ENCODE assay signal across 10 cellular contexts in genomic region chr11:124759268-124760204, GRCh38. TPM values are rescaled to one million over a fixed set of nuclear protein-coding genes. Genes with fewer than 3 reads are reported as not detected.
DNase-seq lines count a peak whose midpoint lies in the region; ATAC-seq, FAIRE-seq and TF ChIP-seq lines count a peak whose summit lies in the region.
"Had no signal": no experiment of that assay in that cellular context is flagged by ENCODE, and none has a peak within 500 bp of the region (broad histone marks: within the 10 kb centered on the region; RNA-seq: fewer than 3 reads in every experiment).

No MANE protein-coding gene starts in this region.

- TSS peak; percentile 73 for BruUV-seq in HepG2 (replicated peaks; lab: Mats Ljungman, UMichigan)

- CTCF ChIA-PET in activated naive CD4-positive, alpha-beta T cell treated with anti-CD3 and anti-CD28 coated beads for 36 hours (lab: Charles Lee), result interaction anchor here (1.0 to 2.2 kb wide), 9 partner anchors 9 to 116 kb away, joined by 3 to 14 read pairs (median 7); no protein-coding TSS in a partner anchor
- CTCF ChIA-PET in HepG2 (lab: Yijun Ruan, JAX; ENCODE audit: low intra/inter-chr PET ratio, low total read pairs), result interaction anchor here (1.2 kb wide), 1 partner anchor 19 kb away, joined by 3 read pairs; the partner anchor contains the start of gene NRGN

- H3K27me3 ChIP-seq in colonic mucosa, result peaks cover 19% of the 10 kb centered on the region
- peaks cover 0 to 24% of the 10 kb centered on the region in 2 experiments; a peak in 4 of 5 replicates for H3K27me3 ChIP-seq in HepG2 (ENCODE audit: control insufficient read depth in 1 of 2, insufficient read depth in 2 of 2, low read length in 2 of 2)
- peaks cover 22% of the 10 kb centered on the region for H3K27me3 ChIP-seq in upper lobe of right lung

- no peak for DNase-seq in activated naive CD4-positive, alpha-beta T cell treated with anti-CD3 and anti-CD28 coated beads for 36 hours
- no peak for DNase-seq in activated naive CD4-positive, alpha-beta T cell treated with anti-CD3 and anti-CD28 coated beads, Interleukin-2, amount 50 U/mL, for 72 hours (ENCODE audit: low spot score in 2 of 2)
- no peak for DNase-seq in colonic mucosa
- no peak for DNase-seq in HepG2 (ENCODE audit: low spot score)
- DNase-seq in upper lobe of right lung, result peak; percentile 75
- no peak for DNase-seq in dedifferentiated amniotic fluid mesenchymal stem cell (ENCODE audit: extremely low spot score)
- no peak for DNase-seq in omental fat pad (ENCODE audit: low spot score)

- H3K27me3 Mint-ChIP-seq in activated naive CD4-positive, alpha-beta T cell treated with anti-CD3 and anti-CD28 coated beads for 36 hours (ENCODE audit: low read depth), result peaks cover 45% of the 10 kb centered on the region

- no peak for ATAC-seq in activated naive CD4-positive, alpha-beta T cell treated with anti-CD3 and anti-CD28 coated beads, Interleukin-2, amount 50 U/mL, for 72 hours
- peak; percentile 6 for ATAC-seq in HepG2
- peak; percentile 21 for ATAC-seq in upper lobe of right lung
- ATAC-seq in omental fat pad (ENCODE audit: low FRiP score), result no peak
- no peak for ATAC-seq in HG02938 (IDR thresholded peaks at IDR 0.05; ENCODE audit: unreplicated experiment)

- TF ChIP-seq POLR2A in HepG2 (IDR thresholded peaks at IDR 0.05; ENCODE audit: insufficient read depth in 1 of 2, low read depth in 2 of 2, low read length in 2 of 2), result no peak

- POLR2A ChIA-PET in HepG2 (lab: Yijun Ruan, JAX), result interaction anchor here (0.9 to 2.5 kb wide), 8 partner anchors 9 to 176 kb away, joined by 3 to 48 read pairs (median 4); partner anchors contain the start of genes HEPACAM, MSANTD2, SIAE and SPA17

- H3K27ac Mint-ChIP-seq in activated naive CD4-positive, alpha-beta T cell treated with anti-CD3 and anti-CD28 coated beads for 36 hours, result no peak overlapping the region
- no peak overlapping the region for H3K27ac Mint-ChIP-seq in activated naive CD4-positive, alpha-beta T cell treated with anti-CD3 and anti-CD28 coated beads, Interleukin-2, amount 50 U/mL, for 72 hours

- H3K4me3 ChIP-seq in colonic mucosa (peak overlapping the region; percentile 17), HepG2 (replicated peaks in 1 of 3; ENCODE audit: insufficient read depth in 1 of 3, low read depth in 2 of 3, low read length in 3 of 3) (peak overlapping the region; percentile 49 to 69 (median 58)), upper lobe of right lung (peak overlapping the region; percentile 73)

- WGBS in HepG2 (ENCODE audit: low lambda C conversion rate), result 46% methylated on average over 12 of the region's 52 CpGs

- H3K9ac ChIP-seq in colonic mucosa (ENCODE audit: low read depth in 2 of 2, low read length in 2 of 2) (peak overlapping the region; percentile 7 to 26), HepG2 (ENCODE audit: insufficient read depth, low read depth, low read length) (0 out of 2 replicates have a peak overlapping the region, but pooled peaks have one; percentile 32)

- FAIRE-seq in HepG2 (lab: Jason Lieb, UNC), result no peak
- FAIRE-seq: endometrium had no signal

- no peaks in the 10 kb centered on the region for H3K9me3 ChIP-seq in colonic mucosa
- H3K9me3 ChIP-seq in HepG2 (ENCODE audit: low read length), result no peaks in the 10 kb centered on the region
- H3K9me3 ChIP-seq in upper lobe of right lung, result no peaks in the 10 kb centered on the region

- H4K20me1 ChIP-seq in HepG2 (ENCODE audit: insufficient read depth, low read length), result no peaks in the 10 kb centered on the region

- TF ChIP-seq RAD21 in HepG2 (CRISPR knock-in tag; IDR thresholded peaks at IDR 0.05), result no peak

- H3K9me3 Mint-ChIP-seq in activated naive CD4-positive, alpha-beta T cell treated with anti-CD3 and anti-CD28 coated beads for 36 hours, result no peaks in the 10 kb centered on the region
- H3K9me3 Mint-ChIP-seq in activated naive CD4-positive, alpha-beta T cell treated with anti-CD3 and anti-CD28 coated beads, Interleukin-2, amount 50 U/mL, for 72 hours, result no peaks in the 10 kb centered on the region

- peak overlapping the region; percentile 36 for H3K4me3 Mint-ChIP-seq in activated naive CD4-positive, alpha-beta T cell treated with anti-CD3 and anti-CD28 coated beads for 36 hours

- in situ Hi-C loops in HepG2 (cut with HindIII; ENCODE audit: extremely low pct_ligation_motif_present, low pct_unique_long_range_greater_than_20kb), result loop anchor here (5.0 kb wide), 1 partner anchor 87 kb away; the partner anchor contains the start of genes SIAE and SPA17

- TF ChIP-seq EP300 in HepG2 (IDR thresholded peaks at IDR 0.05; ENCODE audit: low read depth in 2 of 2, low read length in 2 of 2) (no peak), HepG2 (CRISPR knock-in tag; IDR thresholded peaks at IDR 0.05; ENCODE audit: borderline replicate concordance) (no peak)

- peak overlapping the region; percentile 100 for H3K4me2 ChIP-seq in HepG2 (ENCODE audit: low read depth, low read length)

- TF ChIP-seq CTCF in colonic mucosa (IDR thresholded peaks at IDR 0.05) (no peak), HepG2 (CRISPR knock-in tag; IDR thresholded peaks at IDR 0.05) (no peak), upper lobe of right lung (IDR thresholded peaks at IDR 0.05) (no peak), omental fat pad (IDR thresholded peaks at IDR 0.05) (no peak)

- peaks cover 30% of the 10 kb centered on the region for H3K4me1 Mint-ChIP-seq in activated naive CD4-positive, alpha-beta T cell treated with anti-CD3 and anti-CD28 coated beads for 36 hours (ENCODE audit: low read depth)

- H3K4me1 ChIP-seq in colonic mucosa, result peaks cover 7% of the 10 kb centered on the region
- H3K4me1 ChIP-seq in HepG2 (ENCODE audit: insufficient read depth, low read length), result peaks cover 55% of the 10 kb centered on the region
- H3K4me1 ChIP-seq in upper lobe of right lung, result peaks cover 42% of the 10 kb centered on the region

- H3K27ac ChIP-seq in colonic mucosa (peak overlapping the region; percentile 45), HepG2 (ENCODE audit: extremely low read length, insufficient read depth, low read length) (no peak overlapping the region), upper lobe of right lung (peak overlapping the region; percentile 89)

- H3K79me2 ChIP-seq in HepG2 (ENCODE audit: insufficient read depth, low read length), result no peaks in the 10 kb centered on the region

- H3K36me3 ChIP-seq in colonic mucosa, result no peaks in the 10 kb centered on the region
- no peaks in the 10 kb centered on the region for H3K36me3 ChIP-seq in HepG2 (replicated peaks in 1 of 2; ENCODE audit: control insufficient read depth in 1 of 2, insufficient read depth in 2 of 2, low read length in 2 of 2)
- peaks cover 23% of the 10 kb centered on the region for H3K36me3 ChIP-seq in upper lobe of right lung

- intact Hi-C loops in activated naive CD4-positive, alpha-beta T cell treated with anti-CD3 and anti-CD28 coated beads for 36 hours (cut with micrococcal nuclease), result loop anchor here (10.0 kb wide), 1 partner anchor 645 kb away; the partner anchor contains the start of gene VWA5A
- intact Hi-C loops in colonic mucosa (cut with DNase I), result loop anchor here (10.0 kb wide), 1 partner anchor 75 kb away; no protein-coding TSS in a partner anchor
- intact Hi-C loops in HepG2 (cut with micrococcal nuclease; ENCODE audit: unreplicated experiment), result loop anchor here (1.0 kb wide), 1 partner anchor 90 kb away; no protein-coding TSS in a partner anchor
- intact Hi-C loops in upper lobe of right lung (cut with DNase I), result no loop called here

- no peak overlapping the region for H2AFZ ChIP-seq in HepG2 (ENCODE audit: low read length)

- no peaks in the 10 kb centered on the region for H3K36me3 Mint-ChIP-seq in activated naive CD4-positive, alpha-beta T cell treated with anti-CD3 and anti-CD28 coated beads for 36 hours (ENCODE audit: low read depth)
- H3K36me3 Mint-ChIP-seq in activated naive CD4-positive, alpha-beta T cell treated with anti-CD3 and anti-CD28 coated beads, Interleukin-2, amount 50 U/mL, for 72 hours, result no peaks in the 10 kb centered on the region

RNA-seq across cellular contexts. Expression of gene ESAM, which starts 2.6 kb away (rescaled TPM):
- 1 to 10 TPM; 1.0 to 1.2 TPM for total RNA-seq in activated naive CD4-positive, alpha-beta T cell treated with anti-CD3 and anti-CD28 coated beads for 36 hours
- total RNA-seq in activated naive CD4-positive, alpha-beta T cell treated with anti-CD3 and anti-CD28 coated beads, Interleukin-2, amount 50 U/mL, for 72 hours, result 1 to 10 TPM in 1 of 2 donors, under 1 TPM in 1; 0.36 to 1.7 TPM
- total RNA-seq in colonic mucosa, result 10 to 100 TPM; 10.4 to 15.7 TPM
- total RNA-seq in HepG2 (2016; rRNA removed; fragmentation: Illumina TruSeq; extraction: Trizol), result 0.48 and 1.2 TPM in 2 replicates
- total RNA-seq in HepG2 (2016; cell fraction: cytosol; rRNA removed; fragmentation: Illumina TruSeq; extraction: Trizol; ENCODE audit: low read depth), result 0.44 and 0.51 TPM in 2 replicates
- 0.33 and 1.5 TPM in 2 replicates for total RNA-seq in HepG2 (2016; cell fraction: insoluble cytoplasmic fraction; rRNA removed; fragmentation: Illumina TruSeq; extraction: Trizol)
- 0.65 and 0.80 TPM in 2 replicates for total RNA-seq in HepG2 (2016; cell fraction: membrane; rRNA removed; fragmentation: Illumina TruSeq; extraction: Trizol)
- 1.5 and 1.9 TPM in 2 replicates for total RNA-seq in HepG2 (2016; cell fraction: nucleus; rRNA removed; fragmentation: Illumina TruSeq; extraction: Trizol)
- 6.3 and 6.8 TPM in 2 replicates for polyA plus RNA-seq in HepG2 (2011; rRNA removed)
- 2.8 and 4.8 TPM in 2 replicates for polyA plus RNA-seq in HepG2 (2011; cell fraction: cytosol; rRNA removed)
- polyA plus RNA-seq in HepG2 (2011; cell fraction: nucleus; rRNA removed), result 5.1 and 7.8 TPM in 2 replicates
- polyA plus RNA-seq in HepG2 (2012), result 0.59 and 0.89 TPM in 2 replicates
- 0.98 and 1.0 TPM in 2 replicates for polyA plus RNA-seq in HepG2 (2016; cell fraction: cytosol; fragmentation: Illumina TruSeq; extraction: Trizol; ENCODE audit: low read depth)
- polyA plus RNA-seq in HepG2 (2016; cell fraction: insoluble cytoplasmic fraction; fragmentation: Illumina TruSeq; extraction: Trizol; ENCODE audit: low read depth), result 0.95 and 1.4 TPM in 2 replicates
- polyA plus RNA-seq in HepG2 (2016; cell fraction: membrane; fragmentation: Illumina TruSeq; extraction: Trizol; ENCODE audit: low read depth), result 0.85 and 1.4 TPM in 2 replicates
- polyA plus RNA-seq in HepG2 (2016; cell fraction: nucleus; fragmentation: Illumina TruSeq; extraction: Trizol; ENCODE audit: insufficient read depth, low read depth), result 2.5 and 3.0 TPM in 2 replicates
- polyA minus RNA-seq in HepG2 (2011; rRNA and poly(A)+ RNA removed; ENCODE audit: low replicate concordance), result 3.0 and 4.4 TPM in 2 replicates
- 1.8 and 2.2 TPM in 2 replicates for polyA minus RNA-seq in HepG2 (2011; cell fraction: cytosol; rRNA and poly(A)+ RNA removed)
- polyA minus RNA-seq in HepG2 (2011; cell fraction: nucleus; rRNA and poly(A)+ RNA removed), result 1.9 and 3.0 TPM in 2 replicates
- 164 TPM for total RNA-seq in upper lobe of right lung
- 100 to 1,000 TPM in 1 of 4 donors, 10 to 100 TPM in 3; 23.0 to 116 (median 62.6) TPM for total RNA-seq in omental fat pad
- total RNA-seq: SK-MEL-5 had no signal

RNA-seq across cellular contexts. Expression of gene VSIG2, which starts 7.5 kb away (rescaled TPM):
- total RNA-seq in activated naive CD4-positive, alpha-beta T cell treated with anti-CD3 and anti-CD28 coated beads for 36 hours, result under 1 TPM; 0.20 to 0.29 TPM
- not detected for total RNA-seq in activated naive CD4-positive, alpha-beta T cell treated with anti-CD3 and anti-CD28 coated beads, Interleukin-2, amount 50 U/mL, for 72 hours
- total RNA-seq in colonic mucosa (100 to 1,000 TPM; 122 to 155 TPM), HepG2 (2016; rRNA removed; fragmentation: Illumina TruSeq; extraction: Trizol) (0.46 and 0.80 TPM in 2 replicates), upper lobe of right lung (40.1 TPM), omental fat pad (10 to 100 TPM in 1 of 4 donors, 1 to 10 TPM in 3; 1.4 to 14.1 (median 3.9) TPM)
- total RNA-seq in HepG2 (2016; cell fraction: cytosol; rRNA removed; fragmentation: Illumina TruSeq; extraction: Trizol; ENCODE audit: low read depth), result 0.44 and 0.71 TPM in 2 replicates
- 0.16 and 0.37 TPM in 2 replicates for total RNA-seq in HepG2 (2016; cell fraction: insoluble cytoplasmic fraction; rRNA removed; fragmentation: Illumina TruSeq; extraction: Trizol)
- 0.49 and 0.62 TPM in 2 replicates for total RNA-seq in HepG2 (2016; cell fraction: membrane; rRNA removed; fragmentation: Illumina TruSeq; extraction: Trizol)
- total RNA-seq in HepG2 (2016; cell fraction: nucleus; rRNA removed; fragmentation: Illumina TruSeq; extraction: Trizol), result 0.66 and 0.68 TPM in 2 replicates
- polyA plus RNA-seq in HepG2 (2011; rRNA removed), result 2.7 and 3.5 TPM in 2 replicates
- polyA plus RNA-seq in HepG2 (2011; cell fraction: cytosol; rRNA removed), result 2.0 and 3.1 TPM in 2 replicates
- polyA plus RNA-seq in HepG2 (2011; cell fraction: nucleus; rRNA removed), result 3.6 and 3.8 TPM in 2 replicates
- polyA plus RNA-seq in HepG2 (2012), result 0.79 and 1.0 TPM in 2 replicates
- 0.61 and 0.80 TPM in 2 replicates for polyA plus RNA-seq in HepG2 (2016; cell fraction: cytosol; fragmentation: Illumina TruSeq; extraction: Trizol; ENCODE audit: low read depth)
- polyA plus RNA-seq in HepG2 (2016; cell fraction: insoluble cytoplasmic fraction; fragmentation: Illumina TruSeq; extraction: Trizol; ENCODE audit: low read depth), result 0.58 TPM in 1 of 2 replicates, not detected in the other
- 0.61 and 0.72 TPM in 2 replicates for polyA plus RNA-seq in HepG2 (2016; cell fraction: membrane; fragmentation: Illumina TruSeq; extraction: Trizol; ENCODE audit: low read depth)
- polyA plus RNA-seq in HepG2 (2016; cell fraction: nucleus; fragmentation: Illumina TruSeq; extraction: Trizol; ENCODE audit: insufficient read depth, low read depth), result 0.99 and 1.3 TPM in 2 replicates
- 2.1 TPM in 1 of 2 replicates, not detected in the other for polyA minus RNA-seq in HepG2 (2011; rRNA and poly(A)+ RNA removed; ENCODE audit: low replicate concordance)
- polyA minus RNA-seq in HepG2 (2011; cell fraction: cytosol; rRNA and poly(A)+ RNA removed), result 0.49 TPM in 1 of 2 replicates, not detected in the other
- 0.39 TPM in 1 of 2 replicates, not detected in the other for polyA minus RNA-seq in HepG2 (2011; cell fraction: nucleus; rRNA and poly(A)+ RNA removed)
- total RNA-seq: SK-MEL-5 had no signal

RNA-seq across cellular contexts. Expression of gene NRGN, which starts 19.8 kb away (rescaled TPM):
- total RNA-seq in activated naive CD4-positive, alpha-beta T cell treated with anti-CD3 and anti-CD28 coated beads for 36 hours, result 10 to 100 TPM; 10.3 to 10.8 TPM
- total RNA-seq in activated naive CD4-positive, alpha-beta T cell treated with anti-CD3 and anti-CD28 coated beads, Interleukin-2, amount 50 U/mL, for 72 hours, result 10 to 100 TPM; 12.0 to 12.2 TPM
- 10 to 100 TPM in 1 of 2 donors, 1 to 10 TPM in 1; 3.1 to 11.1 TPM for total RNA-seq in colonic mucosa
- 0.18 TPM in 1 of 2 replicates, not detected in the other for total RNA-seq in HepG2 (2016; rRNA removed; fragmentation: Illumina TruSeq; extraction: Trizol)
- not detected in 2 replicates for total RNA-seq in HepG2 (2016; cell fraction: cytosol; rRNA removed; fragmentation: Illumina TruSeq; extraction: Trizol; ENCODE audit: low read depth)
- total RNA-seq in HepG2 (2016; cell fraction: insoluble cytoplasmic fraction; rRNA removed; fragmentation: Illumina TruSeq; extraction: Trizol), result 0.19 TPM in 1 of 2 replicates, not detected in the other
- total RNA-seq in HepG2 (2016; cell fraction: membrane; rRNA removed; fragmentation: Illumina TruSeq; extraction: Trizol), result not detected in 2 replicates
- total RNA-seq in HepG2 (2016; cell fraction: nucleus; rRNA removed; fragmentation: Illumina TruSeq; extraction: Trizol), result 0.34 and 0.47 TPM in 2 replicates
- polyA plus RNA-seq in HepG2 (2011; rRNA removed), result 0.12 and 0.22 TPM in 2 replicates
- 0.14 and 0.28 TPM in 2 replicates for polyA plus RNA-seq in HepG2 (2011; cell fraction: cytosol; rRNA removed)
- 0.97 and 1.5 TPM in 2 replicates for polyA plus RNA-seq in HepG2 (2011; cell fraction: nucleus; rRNA removed)
- polyA plus RNA-seq in HepG2 (2012), result 0.17 and 0.63 TPM in 2 replicates
- 0.25 and 0.49 TPM in 2 replicates for polyA plus RNA-seq in HepG2 (2016; cell fraction: cytosol; fragmentation: Illumina TruSeq; extraction: Trizol; ENCODE audit: low read depth)
- polyA plus RNA-seq in HepG2 (2016; cell fraction: insoluble cytoplasmic fraction; fragmentation: Illumina TruSeq; extraction: Trizol; ENCODE audit: low read depth), result 0.46 and 0.95 TPM in 2 replicates
- polyA plus RNA-seq in HepG2 (2016; cell fraction: membrane; fragmentation: Illumina TruSeq; extraction: Trizol; ENCODE audit: low read depth), result 0.40 and 0.63 TPM in 2 replicates
- 0.44 and 0.90 TPM in 2 replicates for polyA plus RNA-seq in HepG2 (2016; cell fraction: nucleus; fragmentation: Illumina TruSeq; extraction: Trizol; ENCODE audit: insufficient read depth, low read depth)
- polyA minus RNA-seq in HepG2 (2011; rRNA and poly(A)+ RNA removed; ENCODE audit: low replicate concordance), result 0.98 and 1.9 TPM in 2 replicates
- polyA minus RNA-seq in HepG2 (2011; cell fraction: cytosol; rRNA and poly(A)+ RNA removed), result not detected in 2 replicates
- polyA minus RNA-seq in HepG2 (2011; cell fraction: nucleus; rRNA and poly(A)+ RNA removed), result not detected in 2 replicates
- 79.9 TPM for total RNA-seq in upper lobe of right lung
- total RNA-seq in omental fat pad, result 1 to 10 TPM; 1.0 to 3.2 (median 2.0) TPM

RNA-seq across cellular contexts. Expression of gene MSANTD2, which starts 40.7 kb away (rescaled TPM):
- total RNA-seq in activated naive CD4-positive, alpha-beta T cell treated with anti-CD3 and anti-CD28 coated beads for 36 hours, result 1 to 10 TPM; 3.8 to 4.2 TPM
- total RNA-seq in activated naive CD4-positive, alpha-beta T cell treated with anti-CD3 and anti-CD28 coated beads, Interleukin-2, amount 50 U/mL, for 72 hours, result 1 to 10 TPM; 3.6 to 8.4 TPM
- 10 to 100 TPM in 1 of 2 donors, 1 to 10 TPM in 1; 7.0 to 12.7 TPM for total RNA-seq in colonic mucosa
- total RNA-seq in HepG2 (2016; rRNA removed; fragmentation: Illumina TruSeq; extraction: Trizol), result 6.8 and 10.1 TPM in 2 replicates
- total RNA-seq in HepG2 (2016; cell fraction: cytosol; rRNA removed; fragmentation: Illumina TruSeq; extraction: Trizol; ENCODE audit: low read depth), result 2.0 and 2.6 TPM in 2 replicates
- total RNA-seq in HepG2 (2016; cell fraction: insoluble cytoplasmic fraction; rRNA removed; fragmentation: Illumina TruSeq; extraction: Trizol), result 5.6 and 10.3 TPM in 2 replicates
- total RNA-seq in HepG2 (2016; cell fraction: membrane; rRNA removed; fragmentation: Illumina TruSeq; extraction: Trizol), result 4.5 and 5.1 TPM in 2 replicates
- 15.8 and 18.9 TPM in 2 replicates for total RNA-seq in HepG2 (2016; cell fraction: nucleus; rRNA removed; fragmentation: Illumina TruSeq; extraction: Trizol)
- 7.5 and 8.7 TPM in 2 replicates for polyA plus RNA-seq in HepG2 (2011; rRNA removed)
- polyA plus RNA-seq in HepG2 (2011; cell fraction: cytosol; rRNA removed), result 2.1 and 2.7 TPM in 2 replicates
- polyA plus RNA-seq in HepG2 (2011; cell fraction: nucleus; rRNA removed), result 19.4 and 25.6 TPM in 2 replicates
- 6.6 and 7.1 TPM in 2 replicates for polyA plus RNA-seq in HepG2 (2012)
- 1.8 and 2.2 TPM in 2 replicates for polyA plus RNA-seq in HepG2 (2016; cell fraction: cytosol; fragmentation: Illumina TruSeq; extraction: Trizol; ENCODE audit: low read depth)
- 7.1 and 7.6 TPM in 2 replicates for polyA plus RNA-seq in HepG2 (2016; cell fraction: insoluble cytoplasmic fraction; fragmentation: Illumina TruSeq; extraction: Trizol; ENCODE audit: low read depth)
- 3.7 and 3.8 TPM in 2 replicates for polyA plus RNA-seq in HepG2 (2016; cell fraction: membrane; fragmentation: Illumina TruSeq; extraction: Trizol; ENCODE audit: low read depth)
- polyA plus RNA-seq in HepG2 (2016; cell fraction: nucleus; fragmentation: Illumina TruSeq; extraction: Trizol; ENCODE audit: insufficient read depth, low read depth), result 45.5 and 49.8 TPM in 2 replicates
- 1.6 and 4.0 TPM in 2 replicates for polyA minus RNA-seq in HepG2 (2011; rRNA and poly(A)+ RNA removed; ENCODE audit: low replicate concordance)
- 2.7 and 4.0 TPM in 2 replicates for polyA minus RNA-seq in HepG2 (2011; cell fraction: cytosol; rRNA and poly(A)+ RNA removed)
- polyA minus RNA-seq in HepG2 (2011; cell fraction: nucleus; rRNA and poly(A)+ RNA removed), result 14.8 and 19.6 TPM in 2 replicates
- total RNA-seq in upper lobe of right lung, result 13.3 TPM
- total RNA-seq in omental fat pad, result 10 to 100 TPM; 12.9 to 27.1 (median 16.2) TPM

Comparison
In these comparisons a context has a peak if more than half of its experiments do, and no peak if none do; other contexts are left out.
1. ATAC-seq: peak in HepG2 (single experiment) and upper lobe of right lung (single experiment); none in activated naive CD4-positive, alpha-beta T cell treated with anti-CD3 and anti-CD28 coated beads, Interleukin-2, amount 50 U/mL, for 72 hours (0 of 2), omental fat pad (single experiment) and HG02938 (single experiment).
2. H3K4me3 ChIP-seq: peak in every context shown above with its lines; median percentile 73 in upper lobe of right lung; 58 in HepG2; 17 in colonic mucosa.